Comparison of ENCODE assay signal across 9 cellular contexts in the genomic region with DNA sequence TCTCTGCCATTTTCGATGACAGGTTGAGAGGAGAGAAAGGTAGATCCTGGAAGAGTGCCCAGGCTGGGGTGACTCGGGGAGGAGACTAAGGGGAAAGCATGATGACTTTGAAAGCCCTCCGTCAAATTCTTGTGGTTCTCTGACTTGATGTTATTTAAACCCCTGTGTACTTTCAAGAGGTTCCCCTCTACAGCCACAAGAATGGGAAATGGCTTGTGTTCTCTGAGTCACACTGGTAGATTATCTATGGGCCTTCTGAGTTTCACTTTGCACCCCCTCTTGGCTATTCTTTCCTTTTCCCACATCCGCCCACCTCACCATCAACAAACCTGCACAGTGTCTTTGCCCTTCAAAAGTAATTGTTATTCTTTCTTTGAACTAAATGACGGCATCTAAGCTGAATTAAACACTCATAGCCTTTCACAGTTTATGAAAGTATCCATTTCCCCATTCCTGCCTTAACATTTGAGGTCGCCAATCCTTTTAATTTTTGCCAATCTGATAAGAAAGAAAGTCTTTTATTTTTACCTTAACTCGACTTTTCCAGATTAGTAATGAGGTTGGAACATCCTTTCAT. TPM values are rescaled to one million over a fixed set of nuclear protein-coding genes. Genes with fewer than 3 reads are reported as not detected.
DNase-seq lines count a peak whose midpoint lies in the region; ATAC-seq, FAIRE-seq and TF ChIP-seq lines count a peak whose summit lies in the region.
"Had no signal": no experiment of that assay in that cellular context is flagged by ENCODE, and none has a peak within 500 bp of the region (broad histone marks: within the 10 kb centered on the region; RNA-seq: fewer than 3 reads in every experiment).

No MANE protein-coding gene starts in this region.

- TF ChIP-seq CTCF in RWPE2 (IDR thresholded peaks at IDR 0.05; ENCODE audit: poor library complexity, severe bottlenecking) (no peak), pancreas (IDR thresholded peaks at IDR 0.05) (no peak), endodermal cell (conservative IDR thresholded peaks at IDR 0.05) (no peak)

- H3K4me3 Mint-ChIP-seq in endodermal cell, result no peak overlapping the region

- H3K4me3 ChIP-seq in RWPE2 (ENCODE audit: severe bottlenecking) (no peak overlapping the region), pancreas (no peak overlapping the region), endodermal cell (ENCODE audit: low read length) (no peak overlapping the region)
- H3K4me3 ChIP-seq: adrenal gland, thoracic aorta had no signal

- H3K4me1 Mint-ChIP-seq in endodermal cell, result peaks cover 3% of the 10 kb centered on the region

- H3K9me3 Mint-ChIP-seq in endodermal cell, result no peaks in the 10 kb centered on the region

- H3K27me3 Mint-ChIP-seq in endodermal cell (ENCODE audit: insufficient read depth), result no peaks in the 10 kb centered on the region

- FAIRE-seq in GM19239 (lab: Jason Lieb, UNC), result peak; percentile 100
- FAIRE-seq in pancreas (lab: Jason Lieb, UNC), result no peak

- H3K36me3 Mint-ChIP-seq in endodermal cell (ENCODE audit: low read depth), result no peaks in the 10 kb centered on the region

- H3K9ac ChIP-seq in endodermal cell (ENCODE audit: extremely low read depth, low read length, poor library complexity, severe bottlenecking), result no peak overlapping the region

- H3K4me1 ChIP-seq in RWPE2 (ENCODE audit: insufficient read depth, poor library complexity, severe bottlenecking) (peaks cover 21% of the 10 kb centered on the region), pancreas (peaks cover 0 to 4% (median 0%) of the 10 kb centered on the region in 3 donors), endodermal cell (ENCODE audit: control insufficient read depth, insufficient read depth, low read length) (no peaks in the 10 kb centered on the region)

- ATAC-seq in HG03135 (IDR thresholded peaks at IDR 0.05; ENCODE audit: unreplicated experiment), result peak; percentile 38
- peak; percentile 82 for ATAC-seq in RWPE2 (ENCODE audit: low read depth)
- ATAC-seq in pancreas, result peak in 3 of 4 donors; percentile 27 to 48 (median 36)
- ATAC-seq in sciatic nerve, result no peak

- H3K9me3 ChIP-seq in RWPE2 (ENCODE audit: severe bottlenecking), result no peaks in the 10 kb centered on the region
- no peaks in the 10 kb centered on the region for H3K9me3 ChIP-seq in pancreas
- H3K9me3 ChIP-seq in endodermal cell (ENCODE audit: control insufficient read depth, low read length), result no peaks in the 10 kb centered on the region
- H3K9me3 ChIP-seq: adrenal gland, thoracic aorta had no signal

- H3K27ac Mint-ChIP-seq in endodermal cell, result no peak overlapping the region

- DNase-seq in GM19239 (ENCODE audit: insufficient read length, low spot score) (no peak), RWPE2 (ENCODE audit: low spot score) (no peak), pancreas (no peak), sciatic nerve (ENCODE audit: low spot score) (no peak), endodermal cell (no peak)
- DNase-seq in activated naive CD4-positive, alpha-beta T cell treated with anti-CD3 and anti-CD28 coated beads, Interleukin-2, amount 50 U/mL, for 16 hours, result peak; percentile 37

- H3K27me3 ChIP-seq in RWPE2 (ENCODE audit: insufficient read depth, poor library complexity, severe bottlenecking) (no peaks in the 10 kb centered on the region), pancreas (no peaks in the 10 kb centered on the region), endodermal cell (ENCODE audit: control insufficient read depth, insufficient read depth, low read length, poor library complexity, severe bottlenecking) (no peaks in the 10 kb centered on the region)
- H3K27me3 ChIP-seq: adrenal gland had no signal

- H3K27ac ChIP-seq in RWPE2 (ENCODE audit: poor library complexity, severe bottlenecking), result peak overlapping the region; percentile 23
- no peak overlapping the region for H3K27ac ChIP-seq in pancreas
- no peak overlapping the region for H3K27ac ChIP-seq in endodermal cell (ENCODE audit: low read depth, low read length)
- H3K27ac ChIP-seq: thoracic aorta had no signal

- no peaks in the 10 kb centered on the region for H3K36me3 ChIP-seq in RWPE2 (ENCODE audit: low read depth)
- no peaks in the 10 kb centered on the region for H3K36me3 ChIP-seq in pancreas
- no peaks in the 10 kb centered on the region for H3K36me3 ChIP-seq in endodermal cell (ENCODE audit: control insufficient read depth, insufficient read depth, low read length)
- H3K36me3 ChIP-seq: adrenal gland, thoracic aorta had no signal

- 38 to 44% methylated on average over 7 of the region's 7 CpGs for WGBS in pancreas, 2 donors
- WGBS in endodermal cell (ENCODE audit: insufficient coverage in 1 of 2, insufficient read length in 1 of 2), 2 experiments, result 84 to 93% methylated on average over 5 to 7 of the region's 7 CpGs

- intact Hi-C loops in pancreas (cut with DNase I), result no loop called here
- intact Hi-C loops in sciatic nerve (cut with DNase I), result no loop called here

RNA-seq across cellular contexts. Expression of gene PRF1, which starts 24.1 kb away (rescaled TPM):
- total RNA-seq in pancreas (1 to 10 TPM in 3 of 6 donors, under 1 TPM in 3; 0.16 to 1.8 (median 0.76) TPM), sciatic nerve (7.6 TPM), endodermal cell (not detected)
- under 1 TPM; 0.30 to 0.54 TPM for polyA plus RNA-seq in pancreas
- not detected for polyA plus RNA-seq in endodermal cell (2013, experiment 1 of 2)
- polyA plus RNA-seq in endodermal cell (2013, experiment 2 of 2), result not detected
